21 cellular contexts compared by ENCODE assay signal in the genomic region with DNA sequence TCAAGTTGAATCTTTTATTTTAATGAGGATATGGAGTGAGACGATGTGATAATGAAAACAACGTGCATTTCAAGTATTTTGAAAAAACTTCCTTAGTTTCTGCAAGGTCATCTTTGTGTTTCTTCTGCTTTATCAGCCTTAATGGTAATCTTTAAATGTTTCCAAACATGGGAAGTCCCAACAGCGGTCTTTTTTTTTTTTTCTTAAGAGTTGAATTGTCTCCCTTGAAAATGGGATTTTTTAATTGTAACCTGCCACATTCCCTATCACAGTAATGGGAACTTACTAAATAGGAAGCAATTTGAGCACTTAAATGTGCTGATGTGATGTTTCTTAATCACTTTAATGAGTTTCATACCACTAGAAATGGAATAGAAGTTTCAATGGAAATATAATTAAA. TPM values are rescaled to one million over a fixed set of nuclear protein-coding genes. Genes with fewer than 3 reads are reported as not detected.
DNase-seq lines count a peak whose midpoint lies in the region; ATAC-seq, FAIRE-seq and TF ChIP-seq lines count a peak whose summit lies in the region.
"Had no signal": no experiment of that assay in that cellular context is flagged by ENCODE, and none has a peak within 500 bp of the region (broad histone marks: within the 10 kb centered on the region; RNA-seq: fewer than 3 reads in every experiment).

No MANE protein-coding gene starts in this region.

- POLR2A ChIA-PET in A549 (lab: Yijun Ruan, JAX): no interaction called here

- H3K4me3 ChIP-seq in A549 (no peak overlapping the region), GM23248 (no peak overlapping the region), astrocyte of the spinal cord (ENCODE audit: low read depth, low read length) (no peak overlapping the region), fibroblast of pulmonary artery (replicated peaks; ENCODE audit: low read depth, low read length) (no peak overlapping the region), brain microvascular endothelial cell (ENCODE audit: low read depth, low read length) (no peak overlapping the region), dorsolateral prefrontal cortex (no peak overlapping the region)

- in situ Hi-C loops in GM23248 (cut with MboI) (no loop called here), astrocyte of the spinal cord (cut with HindIII; ENCODE audit: low sequenced_read_pairs) (no loop called here), brain microvascular endothelial cell (cut with HindIII; ENCODE audit: low pct_ligation_motif_present, low sequenced_read_pairs) (no loop called here)

- H4K20me1 ChIP-seq in GM23248 (ENCODE audit: insufficient read depth): no peaks in the 10 kb centered on the region

- WGBS in A549 (ENCODE audit: missing lambda C conversion rate): 91% methylated on average over 3 of the region's 3 CpGs
- 7 to 9% methylated on average over 3 of the region's 3 CpGs for WGBS in GM23248 (ENCODE audit: low coverage in 1 of 2, low lambda C conversion rate in 2 of 2, missing lambda C conversion rate in 2 of 2), 2 experiments

- H3K9ac ChIP-seq in GM23248: no peak overlapping the region
- H3K9ac ChIP-seq: SK-N-SH had no signal

- CTCF ChIA-PET in A549 (lab: Yijun Ruan, JAX): no interaction called here

- H2AFZ ChIP-seq in GM23248: no peak overlapping the region

- H3K4me1 ChIP-seq in A549: no peaks in the 10 kb centered on the region
- no peaks in the 10 kb centered on the region for H3K4me1 ChIP-seq in GM23248 (ENCODE audit: insufficient read depth)

- H3K27me3 ChIP-seq in GM23248 (replicated peaks; ENCODE audit: insufficient read depth) (no peaks in the 10 kb centered on the region), brain microvascular endothelial cell (replicated peaks) (no peaks in the 10 kb centered on the region), dorsolateral prefrontal cortex (no peaks in the 10 kb centered on the region)

- no peak for TF ChIP-seq CTCF in A549 (IDR thresholded peaks at IDR 0.05)
- no peak for TF ChIP-seq CTCF in astrocyte of the spinal cord (IDR thresholded peaks at IDR 0.05; ENCODE audit: low read depth, low read length)
- TF ChIP-seq CTCF in fibroblast of pulmonary artery (IDR thresholded peaks at IDR 0.05; ENCODE audit: low read length, missing control alignments): no peak
- TF ChIP-seq CTCF in brain microvascular endothelial cell (IDR thresholded peaks at IDR 0.05; ENCODE audit: low read depth, low read length, missing control alignments): no peak
- TF ChIP-seq CTCF in dorsolateral prefrontal cortex (IDR thresholded peaks at IDR 0.05 in 54 of 56, conservative IDR thresholded peaks at IDR 0.05 in 2 of 56; ENCODE audit: low read depth in 1 of 56, partially characterized antibody in 56 of 56): no peak

- no peak for TF ChIP-seq EP300 in A549 (IDR thresholded peaks at IDR 0.05)

- no peak for ATAC-seq in A549

- H3K4me2 ChIP-seq in A549: no peak overlapping the region
- no peak overlapping the region for H3K4me2 ChIP-seq in GM23248 (ENCODE audit: unreplicated experiment)
- H3K4me2 ChIP-seq: SK-N-SH had no signal

- intact Hi-C loops in dorsolateral prefrontal cortex (cut with DNase I): no loop called here

- peaks cover 100% of the 10 kb centered on the region for H3F3A ChIP-seq in GM23248 (ENCODE audit: insufficient read depth)

- no peaks in the 10 kb centered on the region for H3K9me2 ChIP-seq in GM23248 (ENCODE audit: insufficient read depth)
- H3K9me2 ChIP-seq: SK-N-SH had no signal

- no peak for TF ChIP-seq RAD21 in A549 (conservative IDR thresholded peaks at IDR 0.05 in 1 of 2, IDR thresholded peaks at IDR 0.05 in 1 of 2)

- H3K9me3 ChIP-seq in A549 (no peaks in the 10 kb centered on the region), GM23248 (ENCODE audit: low read depth) (no peaks in the 10 kb centered on the region)
- H3K9me3 ChIP-seq: SK-N-SH had no signal

- FAIRE-seq in A549 (lab: Jason Lieb, UNC) (no peak), GM19239 (lab: Jason Lieb, UNC) (no peak)

- H3K36me3 ChIP-seq in GM23248 (ENCODE audit: low read depth) (peaks cover 36% of the 10 kb centered on the region), brain microvascular endothelial cell (replicated peaks) (peaks cover 35% of the 10 kb centered on the region)

- no peak for TF ChIP-seq POLR2A in A549 (IDR thresholded peaks at IDR 0.05; ENCODE audit: low read length)

- H3K27ac ChIP-seq in A549 (no peak overlapping the region), GM23248 (peak overlapping the region; percentile 70), brain microvascular endothelial cell (no peak overlapping the region), dorsolateral prefrontal cortex (no peak overlapping the region)
- H3K27ac ChIP-seq: C4-2B had no signal

- no peaks in the 10 kb centered on the region for H3K79me2 ChIP-seq in GM23248 (ENCODE audit: insufficient read depth)

- no peak for DNase-seq in A549 (ENCODE audit: low read depth in 1 of 2, low spot score in 1 of 2)
- peak; percentile 55 for DNase-seq in GM23248
- DNase-seq in astrocyte of the spinal cord (ENCODE audit: low read depth, low spot score): peak; percentile 68
- peak; percentile 56 for DNase-seq in fibroblast of pulmonary artery (ENCODE audit: low read depth)
- DNase-seq in GM19239 (ENCODE audit: insufficient read length, low spot score): no peak
- no peak for DNase-seq in brain microvascular endothelial cell
- DNase-seq in NCI-H1105 treated with DMSO at 0.1 percent for 48 hours (lab: John Stamatoyannopoulos, UW): no peak
- DNase-seq in dorsolateral prefrontal cortex: no peak
- DNase-seq: AML-193, DMS79, H9, KBM-7, NCI-H1417, NCI-H187, NCI-H2227 treated with DMSO at 0.1 percent for 48 hours, NCI-H510A treated with DMSO at 0.1 percent for 48 hours, NCI-H774, OCI-M1, SHP77, SK-N-SH had no signal

TF ChIP-seq in A549, 52 proteins besides CTCF, POLR2A, EP300 and RAD21:
- TF ChIP-seq CBX8 (IDR thresholded peaks at IDR 0.05) (no peak), MAFK (IDR thresholded peaks at IDR 0.05; ENCODE audit: partially characterized antibody) (peak; percentile 27), MYC (IDR thresholded peaks at IDR 0.05; ENCODE audit: borderline replicate concordance, low read length) (no peak)

RNA-seq across cellular contexts. Expression of a gene that starts 45.8 kb away (rescaled TPM):
- polyA plus RNA-seq in A549 (2011; rRNA removed) (328 and 353 TPM in 2 replicates), A549 (2017; fragmentation: RNase III; extraction: RNeasy Plus Mini Kit Qiagen cat#74134 plus additional on column Dnase treatment) (294 to 325 TPM (median 298 TPM) in 3 replicates), GM23248 (2016; fragmentation: Nextera tagmentation; extraction: Ambion mirVana) (61.1 and 68.7 TPM in 2 replicates)
- polyA plus RNA-seq in A549 (2012; cell fraction: cytosol; rRNA removed): 165 and 183 TPM in 2 replicates
- 109 and 174 TPM in 2 replicates for polyA plus RNA-seq in A549 (2012; cell fraction: nucleus; rRNA removed)
- polyA minus RNA-seq in A549 (2011; rRNA and poly(A)+ RNA removed): 313 and 331 TPM in 2 replicates
- 9.4 and 14.4 TPM in 2 replicates for total RNA-seq in GM23248 (2014; rRNA removed; shearing (Covaris generic))
- 100 to 1,000 TPM in 10 of 120 experiments, 10 to 100 TPM in 110; 58.6 to 133 (median 83.7) TPM for total RNA-seq in dorsolateral prefrontal cortex

Comparison
In these comparisons a context has a peak if more than half of its experiments do, and no peak if none do; other contexts are left out.
1. DNase-seq: peak in GM23248 (single experiment), astrocyte of the spinal cord (single experiment) and fibroblast of pulmonary artery (single experiment); none in A549 (0 of 2), GM19239 (single experiment), brain microvascular endothelial cell (single experiment), NCI-H1105 treated with DMSO at 0.1 percent for 48 hours (single experiment) and dorsolateral prefrontal cortex (0 of 10).